27 cellular contexts compared by ENCODE assay signal in the genomic region with DNA sequence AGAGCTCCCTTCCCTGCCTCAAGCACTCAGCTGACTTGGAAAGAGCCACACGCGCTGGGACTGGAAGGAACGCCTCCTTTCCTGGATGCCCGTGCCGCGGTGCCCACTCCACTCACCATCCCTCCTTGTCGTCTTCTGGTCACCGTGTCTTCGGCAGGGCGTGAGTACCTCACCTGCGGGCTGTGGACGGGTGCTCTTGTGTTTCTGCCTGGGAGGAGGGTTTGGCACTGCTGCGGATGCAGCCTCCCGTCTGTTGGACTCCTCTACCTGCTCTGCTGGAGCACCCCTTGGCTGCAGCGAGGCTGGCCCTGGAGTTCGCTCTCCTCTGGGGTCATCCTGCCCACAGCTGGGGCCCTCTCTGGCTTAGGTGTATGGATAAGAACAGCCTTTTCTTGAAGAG.
DNase-seq lines count a peak whose midpoint lies in the region; TF ChIP-seq lines count a peak whose summit lies in the region.
"Had no signal": no experiment of that assay in that cellular context is flagged by ENCODE, and none has a peak within 500 bp of the region (broad histone marks: within the 10 kb centered on the region; RNA-seq: fewer than 3 reads in every experiment).

No MANE protein-coding gene starts in this region.

- no peak overlapping the region for H3K4me3 Mint-ChIP-seq in type B pancreatic cell
- H3K4me3 Mint-ChIP-seq: activated naive CD8-positive, alpha-beta T cell treated with anti-CD3 and anti-CD28 coated beads for 36 hours; effector memory CD8-positive, alpha-beta T cell; natural killer cell treated with Interleukin-12 subunit alpha and Interleukin-12 subunit beta and Interleukin-15 and Interleukin-18, amount 100 ng/mL, for 72 hours had no signal

- 83 to 90% (median 87%) methylated on average over 15 to 16 of the region's 16 CpGs for WGBS in adrenal gland, 4 donors

- peaks cover 7% of the 10 kb centered on the region for H3K27me3 Mint-ChIP-seq in type B pancreatic cell

- TF ChIP-seq POLR2A in adrenal gland (IDR thresholded peaks at IDR 0.05) = no peak

- TF ChIP-seq CTCF in adrenal gland (IDR thresholded peaks at IDR 0.05) = no peak
- TF ChIP-seq CTCF in type B pancreatic cell (conservative IDR thresholded peaks at IDR 0.05) = no peak

- no peak overlapping the region for H3K4me3 ChIP-seq in adrenal gland
- H3K4me3 ChIP-seq: mucosa of descending colon, SK-N-MC, skin epidermis had no signal

- intact Hi-C loops in adrenal gland (cut with DNase I) = no loop called here

- no peak overlapping the region for H3K27ac ChIP-seq in adrenal gland
- H3K27ac ChIP-seq: RWPE1, SK-N-MC, skin epidermis had no signal

- H3K36me3 Mint-ChIP-seq in type B pancreatic cell = no peaks in the 10 kb centered on the region
- H3K36me3 Mint-ChIP-seq: activated naive CD8-positive, alpha-beta T cell treated with anti-CD3 and anti-CD28 coated beads for 36 hours had no signal

- H3K4me1 Mint-ChIP-seq in type B pancreatic cell (ENCODE audit: unreplicated experiment) = no peaks in the 10 kb centered on the region
- H3K4me1 Mint-ChIP-seq: activated naive CD8-positive, alpha-beta T cell treated with anti-CD3 and anti-CD28 coated beads for 36 hours had no signal

- H3K36me3 ChIP-seq in adrenal gland (replicated peaks in 1 of 2) = no peaks in the 10 kb centered on the region

- H3K9me3 Mint-ChIP-seq in type B pancreatic cell = peaks cover 8% of the 10 kb centered on the region

- no peaks in the 10 kb centered on the region for H3K4me1 ChIP-seq in adrenal gland (replicated peaks in 1 of 2)

- H3K9me3 ChIP-seq in adrenal gland (replicated peaks in 1 of 3) = no peaks in the 10 kb centered on the region

- no peak overlapping the region for H3K27ac Mint-ChIP-seq in type B pancreatic cell
- H3K27ac Mint-ChIP-seq: activated naive CD8-positive, alpha-beta T cell treated with anti-CD3 and anti-CD28 coated beads for 36 hours; activated T-helper 2 cell treated with anti-CD3 and anti-CD28 coated beads, Interferon-gamma antibody, Interleukin-2, Interleukin-4, amounts not matched to agents 10 μg/mL and 5 μg/mL and 100 μg/mL, durations not matched to agents 14 hours and 24 hours and 36 hours; effector memory CD8-positive, alpha-beta T cell; natural killer cell treated with Interleukin-12 subunit alpha and Interleukin-12 subunit beta and Interleukin-15 and Interleukin-18, amount 100 ng/mL, for 72 hours had no signal

- no peaks in the 10 kb centered on the region for H3K27me3 ChIP-seq in adrenal gland

- DNase-seq in activated CD8-positive, alpha-beta memory T cell treated with anti-CD3 and anti-CD28 coated beads for 24 hours = peak; percentile 21
- DNase-seq in activated CD8-positive, alpha-beta memory T cell treated with anti-CD3 and anti-CD28 coated beads, Interleukin-2, amount 50 U/mL, for 4 hours = no peak
- DNase-seq in adrenal gland = peak in 4 of 7 donors; percentile 1 to 7 (median 6)
- peak; percentile 71 for DNase-seq in mesenteric fat pad (ENCODE audit: low spot score)
- DNase-seq in type B pancreatic cell (ENCODE audit: extremely low spot score, unreplicated experiment) = peak; percentile 50
- DNase-seq in activated gamma-delta T cell (lab: John Stamatoyannopoulos, UW) = no peak
- DNase-seq in NCI-H2227 treated with DMSO at 0.1 percent for 48 hours (lab: John Stamatoyannopoulos, UW) = no peak
- DNase-seq in NCI-H128 (lab: John Stamatoyannopoulos, UW; ENCODE audit: unreplicated experiment) = no peak
- DNase-seq: 8988T; activated CD4-positive, alpha-beta T cell treated with anti-CD3 and anti-CD28 coated beads, Interleukin-2, amount 50 U/mL, for 48 hours; activated naive CD8-positive, alpha-beta T cell treated with anti-CD3 and anti-CD28 coated beads for 36 hours; C1 segment of cervical spinal cord; effector memory CD8-positive, alpha-beta T cell; erythroblast; KBM-7; NCI-H1092 treated with DMSO at 0.1 percent for 48 hours; NCI-H187 treated with DMSO at 0.1 percent for 48 hours; NCI-H2171; NCI-H510A treated with DMSO at 0.1 percent for 48 hours; occipital lobe; stimulated activated naive CD4-positive, alpha-beta T cell treated with Interleukin-2 at 50 U/mL for 16 hours had no signal

Comparison
In these comparisons a context has a peak if more than half of its experiments do, and no peak if none do; other contexts are left out.
1. DNase-seq: peak in activated CD8-positive, alpha-beta memory T cell treated with anti-CD3 and anti-CD28 coated beads for 24 hours (single experiment), adrenal gland (4 of 7), mesenteric fat pad (single experiment) and type B pancreatic cell (single experiment); none in activated CD8-positive, alpha-beta memory T cell treated with anti-CD3 and anti-CD28 coated beads, Interleukin-2, amount 50 U/mL, for 4 hours (single experiment), activated gamma-delta T cell (single experiment), NCI-H2227 treated with DMSO at 0.1 percent for 48 hours (single experiment) and NCI-H128 (single experiment).